12 cellular contexts compared by ENCODE assay signal in genomic region chr11:102138677-102139076, GRCh38. TPM values are rescaled to one million over a fixed set of nuclear protein-coding genes. Genes with fewer than 3 reads are reported as not detected.
DNase-seq lines count a peak whose midpoint lies in the region; TF ChIP-seq lines count a peak whose summit lies in the region.
"Had no signal": no experiment of that assay in that cellular context is flagged by ENCODE, and none has a peak within 500 bp of the region (broad histone marks: within the 10 kb centered on the region; RNA-seq: fewer than 3 reads in every experiment).

No MANE protein-coding gene starts in this region.

- CTCF ChIA-PET in A673 (lab: Charles Lee), result no interaction called here

- H3K36me3 Mint-ChIP-seq in chondrocyte (ENCODE audit: low read depth) (no peaks in the 10 kb centered on the region), neural crest cell (ENCODE audit: low read depth) (peaks cover 13% of the 10 kb centered on the region)

- H3K27ac Mint-ChIP-seq in chondrocyte (ENCODE audit: unreplicated experiment), result peak overlapping the region; percentile 91
- H3K27ac Mint-ChIP-seq in neural crest cell (ENCODE audit: unreplicated experiment), result no peak overlapping the region

- peak overlapping the region; percentile 71 for H3K27ac ChIP-seq in A673 (ENCODE audit: low read depth, low read length, poor library complexity, severe bottlenecking)
- no peak overlapping the region for H3K27ac ChIP-seq in effector memory CD4-positive, alpha-beta T cell (ENCODE audit: insufficient read depth, low read length, poor library complexity, severe bottlenecking)
- H3K27ac ChIP-seq: BLaER1 had no signal

- no peaks in the 10 kb centered on the region for H3K9me3 ChIP-seq in A673 (ENCODE audit: low read depth, low read length, poor library complexity, severe bottlenecking)
- no peaks in the 10 kb centered on the region for H3K9me3 ChIP-seq in effector memory CD4-positive, alpha-beta T cell (ENCODE audit: control insufficient read depth, low read length)

- POLR2A ChIA-PET in A673 (lab: Charles Lee; ENCODE audit: low non-redundant PET), result no interaction called here

- no peak for TF ChIP-seq CTCF in A673 (conservative IDR thresholded peaks at IDR 0.05; ENCODE audit: low read depth, low read length)
- no peak for TF ChIP-seq CTCF in chondrocyte (IDR thresholded peaks at IDR 0.05)
- TF ChIP-seq CTCF in neural crest cell (conservative IDR thresholded peaks at IDR 0.05), result no peak

- H3K27me3 Mint-ChIP-seq in chondrocyte (ENCODE audit: low read depth) (no peaks in the 10 kb centered on the region), neural crest cell (ENCODE audit: low read depth) (no peaks in the 10 kb centered on the region)

- intact Hi-C loops in A673 (cut with micrococcal nuclease; ENCODE audit: unreplicated experiment), result no loop called here

- peaks cover 9% of the 10 kb centered on the region for H3K36me3 ChIP-seq in A673 (ENCODE audit: insufficient read depth, low read length, poor library complexity, severe bottlenecking)
- no peaks in the 10 kb centered on the region for H3K36me3 ChIP-seq in effector memory CD4-positive, alpha-beta T cell (ENCODE audit: control insufficient read depth, insufficient read depth, low read length)
- H3K36me3 ChIP-seq: BLaER1 had no signal

- H3K27me3 ChIP-seq in A673 (replicated peaks; ENCODE audit: insufficient read depth, low read depth, low read length, poor library complexity), result no peaks in the 10 kb centered on the region
- no peaks in the 10 kb centered on the region for H3K27me3 ChIP-seq in effector memory CD4-positive, alpha-beta T cell (replicated peaks; ENCODE audit: control insufficient read depth, insufficient read depth, low read length, poor library complexity, severe bottlenecking)
- H3K27me3 ChIP-seq: BLaER1 had no signal

- H3K4me3 Mint-ChIP-seq in chondrocyte (ENCODE audit: unreplicated experiment) (peak overlapping the region; percentile 10), neural crest cell (peak overlapping the region; percentile 5)

- H3K4me3 ChIP-seq in A673 (ENCODE audit: low read depth, low read length, poor library complexity, severe bottlenecking), result no peak overlapping the region
- H3K4me3 ChIP-seq in effector memory CD4-positive, alpha-beta T cell (ENCODE audit: insufficient read depth, low read depth, low read length, poor library complexity, severe bottlenecking), result no peak overlapping the region
- H3K4me3 ChIP-seq: BLaER1 had no signal

- no TSS peak for BruUV-seq in A673 (replicated peaks; lab: Mats Ljungman, UMichigan)

- peaks cover 36% of the 10 kb centered on the region for H3K4me1 ChIP-seq in A673 (ENCODE audit: insufficient read depth, low read length, poor library complexity, severe bottlenecking)
- H3K4me1 ChIP-seq in effector memory CD4-positive, alpha-beta T cell (ENCODE audit: control insufficient read depth, insufficient read depth, low read length, poor library complexity, severe bottlenecking), result no peaks in the 10 kb centered on the region
- H3K4me1 ChIP-seq: BLaER1 had no signal

- H3K9me3 Mint-ChIP-seq in chondrocyte (ENCODE audit: low read depth), result peaks cover 6% of the 10 kb centered on the region
- no peaks in the 10 kb centered on the region for H3K9me3 Mint-ChIP-seq in neural crest cell

- H3K4me1 Mint-ChIP-seq in chondrocyte (ENCODE audit: low read depth) (peaks cover 57% of the 10 kb centered on the region), neural crest cell (peaks cover 47% of the 10 kb centered on the region)

- DNase-seq in A673 (ENCODE audit: low spot score), result peak; percentile 26
- DNase-seq in NCI-H226, result peak; percentile 81
- no peak for DNase-seq in chondrocyte (ENCODE audit: low spot score)
- DNase-seq in neural crest cell (ENCODE audit: low read depth, low spot score), result no peak
- no peak for DNase-seq in NCI-H2081 treated with DMSO at 0.1 percent for 48 hours (lab: John Stamatoyannopoulos, UW)
- no peak for DNase-seq in effector memory CD4-positive, alpha-beta T cell
- no peak for DNase-seq in RPMI8226
- DNase-seq in medulla oblongata (ENCODE audit: extremely low spot score), result no peak
- DNase-seq: activated CD4-positive, alpha-beta T cell treated with anti-CD3 and anti-CD28 coated beads for 4 hours; activated naive CD4-positive, alpha-beta T cell; NCI-H1436 had no signal

RNA-seq across cellular contexts. Expression of gene YAP1, which starts 28.4 kb away (rescaled TPM):
- total RNA-seq in A673 (2021) (124 and 134 TPM in 2 replicates), chondrocyte (114 to 132 TPM (median 116 TPM) in 3 replicates), neural crest cell (138 and 142 TPM in 2 replicates)

Comparison
In these comparisons a context has a peak if more than half of its experiments do, and no peak if none do; other contexts are left out.
1. DNase-seq: peak in A673 (single experiment) and NCI-H226 (single experiment); none in chondrocyte (single experiment), neural crest cell (single experiment), NCI-H2081 treated with DMSO at 0.1 percent for 48 hours (single experiment), effector memory CD4-positive, alpha-beta T cell (0 of 3), RPMI8226 (single experiment) and medulla oblongata (single experiment).